In the genomic region with DNA sequence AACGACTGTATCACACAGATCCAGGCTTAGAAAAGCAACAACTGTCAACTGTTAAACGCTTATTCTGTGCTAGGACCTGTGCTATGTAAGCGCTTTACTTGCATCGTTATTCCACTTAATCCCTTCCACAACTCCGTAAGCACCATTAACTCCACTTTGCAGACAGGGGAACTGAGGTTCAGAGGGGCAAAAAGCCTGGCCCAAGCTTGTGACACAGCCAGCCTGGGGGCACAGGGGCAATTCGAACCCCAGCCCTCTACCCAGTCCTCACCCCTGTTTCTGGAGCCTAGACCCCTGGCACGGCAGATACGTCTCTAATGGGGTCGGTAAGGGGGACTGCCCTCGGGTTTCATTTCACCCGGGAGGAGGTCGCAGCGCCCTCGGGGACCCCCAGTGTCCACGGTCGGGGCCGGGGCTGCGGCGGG, we compare ENCODE assay signal across 8 cellular contexts. TPM values are rescaled to one million over a fixed set of nuclear protein-coding genes. Genes with fewer than 3 reads are reported as not detected.
DNase-seq lines count a peak whose midpoint lies in the region; ATAC-seq, FAIRE-seq and TF ChIP-seq lines count a peak whose summit lies in the region.

No MANE protein-coding gene starts in this region.

- POLR2A ChIA-PET in K562 (lab: Yijun Ruan, JAX): interaction anchor here (0.6 to 1.8 kb wide), 13 partner anchors 9 to 374 kb away, joined by 3 to 7 read pairs (median 3); partner anchors contain the start of gene RAB5IF

- H2AFZ ChIP-seq in K562 (ENCODE audit: low read depth, low read length): peak overlapping the region; percentile 99

- H3K4me3 ChIP-seq in HL-60 (replicated peaks; ENCODE audit: insufficient read depth, low read length) (peak overlapping the region; percentile 68), K562 (peak overlapping the region; percentile 79)

- WGBS in K562 (ENCODE audit: insufficient coverage, low coverage, missing lambda C conversion rate): under 1% methylated on average over 19 of the region's 19 CpGs

- H4K20me1 ChIP-seq in K562 (replicated peaks; ENCODE audit: control insufficient read depth, insufficient read depth, low read length): no peaks in the 10 kb centered on the region; the same call in 1 of the 2 replicates

- peak overlapping the region; percentile 89 for H3K27ac Mint-ChIP-seq in memory B cell

- TF ChIP-seq POLR2A in K562 (conservative IDR thresholded peaks at IDR 0.05): no peak

- H3K9ac ChIP-seq in K562 (ENCODE audit: insufficient read depth in 1 of 2, low read depth in 2 of 2, low read length in 2 of 2): peak overlapping the region; percentile 94 to 100

- H3K9me3 ChIP-seq in K562 (replicated peaks; ENCODE audit: control insufficient read depth, insufficient read depth, low read depth, low read length): no peaks in the 10 kb centered on the region

- TF ChIP-seq CTCF in HL-60 (IDR thresholded peaks at IDR 0.05; ENCODE audit: insufficient read depth, low read length): no peak
- TF ChIP-seq CTCF in K562 (IDR thresholded peaks at IDR 0.05 in 2 of 3, conservative IDR thresholded peaks at IDR 0.05 in 1 of 3; ENCODE audit: insufficient read depth in 2 of 3, low read depth in 1 of 3, low read length in 3 of 3): no peak

- peaks cover 25 to 32% of the 10 kb centered on the region in 2 experiments; a peak in 4 of 5 replicates for H3K4me1 ChIP-seq in K562 (replicated peaks in 1 of 2; ENCODE audit: control insufficient read depth in 2 of 2, insufficient read depth in 2 of 2, low read length in 2 of 2)

- H3K4me1 Mint-ChIP-seq in memory B cell: peaks cover 25% of the 10 kb centered on the region

- DNase-seq in HL-60 (ENCODE audit: low read depth in 1 of 2, low spot score in 1 of 2) (peak in 1 of 2 experiments; percentile 4), K562 (ENCODE audit: extremely low read depth in 1 of 4, low spot score in 3 of 4) (no peak), memory B cell (ENCODE audit: low spot score in 2 of 2) (no peak), NCI-H510A treated with DMSO at 0.1 percent for 48 hours (lab: John Stamatoyannopoulos, UW) (no peak), SW 1271 (lab: John Stamatoyannopoulos, UW) (no peak), NCI-H524 treated with DMSO at 0.1 percent for 48 hours (lab: John Stamatoyannopoulos, UW) (no peak)

- CTCF ChIA-PET in K562 (lab: Yijun Ruan, JAX; ENCODE audit: low intra/inter-chr PET ratio): no interaction called here

- no peaks in the 10 kb centered on the region for H3K9me1 ChIP-seq in K562 (ENCODE audit: control insufficient read depth, insufficient read depth, low read length)

- H3K4me3 Mint-ChIP-seq in memory B cell: peak overlapping the region; percentile 91

- H3K36me3 ChIP-seq in K562 (ENCODE audit: control insufficient read depth, insufficient read depth, low read length): peaks cover 22% of the 10 kb centered on the region

- intact Hi-C loops in K562 (cut with micrococcal nuclease): loop anchor here (5.0 kb wide), 1 partner anchor 89 kb away; a partner anchor contains a TSS

- no peak for TF ChIP-seq RAD21 in K562 (CRISPR knock-in tag; conservative IDR thresholded peaks at IDR 0.05 in 1 of 2, IDR thresholded peaks at IDR 0.05 in 1 of 2)

- no peak for FAIRE-seq in K562 (lab: Jason Lieb, UNC)

- H3K27ac ChIP-seq in HL-60 (replicated peaks) (peak overlapping the region; percentile 87), K562 (ENCODE audit: extremely low read depth, low read depth, low read length) (peak overlapping the region; percentile 98)

- ATAC-seq in GM18870 (IDR thresholded peaks at IDR 0.05; ENCODE audit: unreplicated experiment): peak; percentile 3
- ATAC-seq in K562: peak; percentile 4
- no peak for ATAC-seq in memory B cell (ENCODE audit: low read depth)
- no peak for ATAC-seq in GM21529 (IDR thresholded peaks at IDR 0.05; ENCODE audit: unreplicated experiment)

- H3K36me3 Mint-ChIP-seq in memory B cell: peaks cover 5% of the 10 kb centered on the region

- H3K27me3 ChIP-seq in HL-60 (ENCODE audit: insufficient read depth, poor library complexity, severe bottlenecking) (no peaks in the 10 kb centered on the region), K562 (ENCODE audit: control insufficient read depth in 2 of 2, insufficient read depth in 2 of 2, low read length in 2 of 2) (no peaks in the 10 kb centered on the region)

- H3K27me3 Mint-ChIP-seq in memory B cell: no peaks in the 10 kb centered on the region

- TF ChIP-seq EP300 in K562 (IDR thresholded peaks at IDR 0.05; ENCODE audit: low read length): no peak

- BruUV-seq in K562 (replicated peaks; lab: Mats Ljungman, UMichigan): TSS peak; percentile 71

- H3K79me2 ChIP-seq in K562 (ENCODE audit: control insufficient read depth, insufficient read depth, low read length): peaks cover 14% of the 10 kb centered on the region

- peak overlapping the region; percentile 97 for H3K4me2 ChIP-seq in K562 (ENCODE audit: insufficient read depth, low read length)

- H3K9me3 Mint-ChIP-seq in memory B cell: no peaks in the 10 kb centered on the region

- in situ Hi-C loops in K562 (cut with MboI): no loop called here

TF ChIP-seq in K562, 482 proteins besides CTCF, POLR2A, EP300 and RAD21 (continues in another document):
- TF ChIP-seq ZNF121 (CRISPR knock-in tag; conservative IDR thresholded peaks at IDR 0.05) (no peak), TOE1 (IDR thresholded peaks at IDR 0.05; ENCODE audit: borderline replicate concordance) (peak; percentile 47; the same call in 1 of the 2 replicates), TOE1 (CRISPR knock-in tag; IDR thresholded peaks at IDR 0.05; ENCODE audit: borderline replicate concordance, low read depth) (no peak), BCL6 (CRISPR knock-in tag; IDR thresholded peaks at IDR 0.05) (no peak), NKRF (IDR thresholded peaks at IDR 0.05; ENCODE audit: borderline replicate concordance) (peak; percentile 66; the same call in 1 of the 2 replicates), ATF7 (IDR thresholded peaks at IDR 0.05) (no peak)
- TF ChIP-seq, protein P1, sequence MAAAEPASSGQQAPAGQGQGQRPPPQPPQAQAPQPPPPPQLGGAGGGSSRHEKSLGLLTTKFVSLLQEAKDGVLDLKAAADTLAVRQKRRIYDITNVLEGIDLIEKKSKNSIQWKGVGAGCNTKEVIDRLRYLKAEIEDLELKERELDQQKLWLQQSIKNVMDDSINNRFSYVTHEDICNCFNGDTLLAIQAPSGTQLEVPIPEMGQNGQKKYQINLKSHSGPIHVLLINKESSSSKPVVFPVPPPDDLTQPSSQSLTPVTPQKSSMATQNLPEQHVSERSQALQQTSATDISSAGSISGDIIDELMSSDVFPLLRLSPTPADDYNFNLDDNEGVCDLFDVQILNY (CRISPR knock-in tag; IDR thresholded peaks at IDR 0.05): no peak

RNA-seq across cellular contexts. Expression of gene DSN1, which starts 0.4 kb away (rescaled TPM):
- 16.5 and 34.2 TPM in 2 replicates for total RNA-seq in K562 (2011; cell fraction: chromatin; rRNA removed; ENCODE audit: low replicate concordance)
- 14.5 and 17.0 TPM in 2 replicates for total RNA-seq in K562 (2011; cell fraction: nucleolus; rRNA removed)
- 20.0 and 20.1 TPM in 2 replicates for total RNA-seq in K562 (2011; cell fraction: nucleoplasm; rRNA removed)
- total RNA-seq in K562 (2014; rRNA removed) (25.7 and 27.0 TPM in 2 replicates), K562 (2014; rRNA removed; fragmentation: Illumina TruSeq; extraction: Trizol) (35.6 and 36.9 TPM in 2 replicates), K562 (2015; rRNA removed; fragmentation: Illumina TruSeq; extraction: Trizol) (29.1 and 29.9 TPM in 2 replicates), K562 (2021) (22.6 and 23.3 TPM in 2 replicates)
- polyA plus RNA-seq in K562 (2011; rRNA removed) (37.3 and 45.3 TPM in 2 replicates), K562 (2014; fragmentation: Illumina TruSeq; extraction: Trizol) (31.0 and 33.8 TPM in 2 replicates), K562 (2014; fragmentation: Nextera tagmentation; extraction: Ambion mirVana) (10 to 100 TPM; 31.1 to 42.4 TPM), K562 (2014; rRNA removed) (30.3 and 30.5 TPM in 2 replicates)
- 16.9 and 22.5 TPM in 2 replicates for polyA plus RNA-seq in K562 (2011; cell fraction: cytosol; rRNA removed)
- 15.7 and 16.4 TPM in 2 replicates for polyA plus RNA-seq in K562 (2011; cell fraction: nucleus; rRNA removed)
- 20.8 and 32.3 TPM in 2 replicates for polyA plus RNA-seq in K562 (2012)
- 26.9 and 27.8 TPM in 2 replicates for polyA minus RNA-seq in K562 (2011; rRNA and poly(A)+ RNA removed)
- 10.3 and 12.1 TPM in 2 replicates for polyA minus RNA-seq in K562 (2011; cell fraction: cytosol; rRNA and poly(A)+ RNA removed)
- 12.5 and 13.2 TPM in 2 replicates for polyA minus RNA-seq in K562 (2011; cell fraction: nucleus; rRNA and poly(A)+ RNA removed)

RNA-seq across cellular contexts. Expression of gene NDRG3, which starts 27.2 kb away (rescaled TPM):
- total RNA-seq in K562 (2011; cell fraction: chromatin; rRNA removed; ENCODE audit: low replicate concordance): 20.4 and 24.9 TPM in 2 replicates
- 8.9 and 9.0 TPM in 2 replicates for total RNA-seq in K562 (2011; cell fraction: nucleolus; rRNA removed)
- 13.2 and 20.0 TPM in 2 replicates for total RNA-seq in K562 (2011; cell fraction: nucleoplasm; rRNA removed)
- total RNA-seq in K562 (2014; rRNA removed) (14.9 and 20.8 TPM in 2 replicates), K562 (2014; rRNA removed; fragmentation: Illumina TruSeq; extraction: Trizol) (26.6 and 28.3 TPM in 2 replicates), K562 (2015; rRNA removed; fragmentation: Illumina TruSeq; extraction: Trizol) (23.0 and 24.4 TPM in 2 replicates), K562 (2021) (24.5 and 25.6 TPM in 2 replicates)
- polyA plus RNA-seq in K562 (2011; rRNA removed) (25.0 and 27.6 TPM in 2 replicates), K562 (2014; fragmentation: Illumina TruSeq; extraction: Trizol) (32.1 and 39.4 TPM in 2 replicates), K562 (2014; fragmentation: Nextera tagmentation; extraction: Ambion mirVana) (10 to 100 TPM; 15.2 to 23.8 TPM), K562 (2014; rRNA removed) (14.6 and 19.0 TPM in 2 replicates)
- polyA plus RNA-seq in K562 (2011; cell fraction: cytosol; rRNA removed): 23.3 and 24.8 TPM in 2 replicates
- polyA plus RNA-seq in K562 (2011; cell fraction: nucleus; rRNA removed): 20.6 and 24.7 TPM in 2 replicates
- 22.5 and 24.6 TPM in 2 replicates for polyA plus RNA-seq in K562 (2012)
- polyA minus RNA-seq in K562 (2011; rRNA and poly(A)+ RNA removed): 18.8 and 25.3 TPM in 2 replicates
- polyA minus RNA-seq in K562 (2011; cell fraction: cytosol; rRNA and poly(A)+ RNA removed): 19.8 and 26.8 TPM in 2 replicates
- polyA minus RNA-seq in K562 (2011; cell fraction: nucleus; rRNA and poly(A)+ RNA removed): 2.8 and 6.2 TPM in 2 replicates

Comparison
In these comparisons a context has a peak if more than half of its experiments do, and no peak if none do; other contexts are left out.
1. ATAC-seq: peak in GM18870 (single experiment) and K562 (single experiment); none in memory B cell (single experiment) and GM21529 (single experiment).